In genomic region chr5:177472460-177473441, GRCh38 we compare ENCODE assay signal across 8 cellular contexts. TPM values are rescaled to one million over a fixed set of nuclear protein-coding genes. Genes with fewer than 3 reads are reported as not detected.
A peak's percentile ranks its signal among the peaks of the same experiment; 100 is the strongest.
DNase-seq lines count a peak whose midpoint lies in the region; TF ChIP-seq lines count a peak whose summit lies in the region.

No MANE protein-coding gene starts in this region.

- H3K27ac ChIP-seq in HEK293 (ENCODE audit: extremely low read depth, low read depth, low read length) (peak overlapping the region; percentile 82; the same call in 1 of the 2 replicates), ascending aorta (peak overlapping the region; percentile 91)

- H3K27me3 Mint-ChIP-seq in immature natural killer cell (ENCODE audit: low read depth in 3 of 3): peaks cover 2 to 6% (median 5%) of the 10 kb centered on the region in 3 donors

- POLR2A ChIA-PET in HEK293 (lab: Yijun Ruan, JAX): interaction anchor here (0.7 to 7.3 kb wide), 11 partner anchors 9 to 94 kb away, joined by 3 to 102 read pairs (median 4); partner anchors contain the start of genes DDX41, DOK3 and PDLIM7

- H3K4me1 ChIP-seq in HEK293 (ENCODE audit: control insufficient read depth, insufficient read depth, low read length) (peaks cover 4% of the 10 kb centered on the region), ascending aorta (peaks cover 26 to 71% of the 10 kb centered on the region in 2 donors)

- no peaks in the 10 kb centered on the region for H3K27me3 ChIP-seq in ascending aorta

- TF ChIP-seq CTCF in HEK293 (tag by site-specific recombination; IDR thresholded peaks at IDR 0.05) (peak; percentile 51; the same call in 1 of the 2 replicates), ascending aorta (IDR thresholded peaks at IDR 0.05) (no peak)

- H3K4me3 ChIP-seq in HEK293 (ENCODE audit: low read depth, low read length): peak overlapping the region; percentile 85
- H3K4me3 ChIP-seq in ascending aorta: peak overlapping the region; percentile 91 to 94

- DNase-seq in Daoy (ENCODE audit: low read depth) (peak; percentile 66), RPMI8226 (peak; percentile 48), ascending aorta (ENCODE audit: low spot score in 2 of 2) (no peak), immature natural killer cell (peak; percentile 47 to 65 (median 49)), mesenteric fat pad (ENCODE audit: low spot score) (no peak), superior temporal gyrus (ENCODE audit: extremely low spot score) (no peak)
- peak; percentile 45 for DNase-seq in stimulated activated CD8-positive, alpha-beta memory T cell treated with anti-CD3 and anti-CD28 coated beads, Interleukin-12 subunit alpha, Interleukin-12 subunit beta, amount 100 ng/mL, for 24 hours (ENCODE audit: extremely low read depth)

- H3K9me3 Mint-ChIP-seq in immature natural killer cell: no peaks in the 10 kb centered on the region

- intact Hi-C loops in ascending aorta (cut with DNase I): loop anchor here (1.0 kb wide), 1 partner anchor 15 kb away; no protein-coding TSS in a partner anchor

- peaks cover 0 to 35% of the 10 kb centered on the region in 2 experiments; a peak in 1 of 3 replicates for H3K36me3 ChIP-seq in HEK293 (ENCODE audit: control insufficient read depth in 2 of 2, insufficient read depth in 1 of 2, low read length in 2 of 2)
- peaks cover 5 to 6% of the 10 kb centered on the region in 2 donors for H3K36me3 ChIP-seq in ascending aorta

- H3K9me3 ChIP-seq in HEK293 (ENCODE audit: control insufficient read depth, insufficient read depth, low read depth, low read length) (no peaks in the 10 kb centered on the region), ascending aorta (no peaks in the 10 kb centered on the region)

- CTCF ChIA-PET in HEK293 (lab: Yijun Ruan, JAX): interaction anchor here (0.8 to 3.1 kb wide), 6 partner anchors 16 to 163 kb away, joined by 3 to 14 read pairs (median 6); no protein-coding TSS in a partner anchor

- peak overlapping the region; percentile 63 to 75 (median 70) for H3K4me3 Mint-ChIP-seq in immature natural killer cell

- H3K4me1 Mint-ChIP-seq in immature natural killer cell: peaks cover 18 to 38% of the 10 kb centered on the region in 2 donors

- H3K27ac Mint-ChIP-seq in immature natural killer cell: peak overlapping the region in 1 of 6 donors; percentile 53

- no peaks in the 10 kb centered on the region for H3K36me3 Mint-ChIP-seq in immature natural killer cell

TF ChIP-seq in HEK293, 187 proteins besides CTCF, POLR2A, EP300 and RAD21 (continues in another document):
- TF ChIP-seq ZSCAN5A (tag by site-specific recombination; IDR thresholded peaks at IDR 0.05): no peak
- no peak for TF ChIP-seq ZBTB21 (tag by site-specific recombination; IDR thresholded peaks at IDR 0.05)
- TF ChIP-seq MEIS1 (CRISPR knock-in tag; IDR thresholded peaks at IDR 0.05; ENCODE audit: borderline replicate concordance): no peak
- TF ChIP-seq ZNF626 (tag by site-specific recombination; IDR thresholded peaks at IDR 0.05): no peak
- no peak for TF ChIP-seq ZNF133 (tag by site-specific recombination; IDR thresholded peaks at IDR 0.05)
- no peak for TF ChIP-seq ZNF747 (tag by site-specific recombination; IDR thresholded peaks at IDR 0.05)
- TF ChIP-seq ZNF544 (tag by site-specific recombination; IDR thresholded peaks at IDR 0.05): no peak
- no peak for TF ChIP-seq ZNF654 (tag by site-specific recombination; IDR thresholded peaks at IDR 0.05; ENCODE audit: low read depth)
- no peak for TF ChIP-seq ZSCAN16 (tag by site-specific recombination; IDR thresholded peaks at IDR 0.05)
- TF ChIP-seq ZNF791 (tag by site-specific recombination; IDR thresholded peaks at IDR 0.05): no peak
- TF ChIP-seq ZNF324 (tag by site-specific recombination; IDR thresholded peaks at IDR 0.05): 0 out of 2 replicates have a peak, but pooled peaks have one; percentile 26
- no peak for TF ChIP-seq GLI4 (tag by site-specific recombination; IDR thresholded peaks at IDR 0.05)
- no peak for TF ChIP-seq ZNF302 (tag by site-specific recombination; IDR thresholded peaks at IDR 0.05; ENCODE audit: low read depth)
- TF ChIP-seq ZFP41 (tag by site-specific recombination; IDR thresholded peaks at IDR 0.05; ENCODE audit: borderline replicate concordance): no peak
- no peak for TF ChIP-seq SCRT1 (tag by site-specific recombination; IDR thresholded peaks at IDR 0.05; ENCODE audit: borderline replicate concordance)
- no peak for TF ChIP-seq ZNF155 (tag by site-specific recombination; IDR thresholded peaks at IDR 0.05)
- no peak for TF ChIP-seq MYNN (tag by site-specific recombination; IDR thresholded peaks at IDR 0.05; ENCODE audit: borderline replicate concordance)
- TF ChIP-seq ZNF274 (IDR thresholded peaks at IDR 0.05; ENCODE audit: low read length): no peak
- no peak for TF ChIP-seq ZNF274 (tag by site-specific recombination; IDR thresholded peaks at IDR 0.05; ENCODE audit: borderline replicate concordance)
- TF ChIP-seq ZNF529 (tag by site-specific recombination; IDR thresholded peaks at IDR 0.05; ENCODE audit: insufficient replicate concordance): no peak
- no peak for TF ChIP-seq ZNF610 (tag by site-specific recombination; IDR thresholded peaks at IDR 0.05; ENCODE audit: borderline replicate concordance)
- no peak for TF ChIP-seq TSHZ1 (tag by site-specific recombination; IDR thresholded peaks at IDR 0.05; ENCODE audit: borderline replicate concordance)
- no peak for TF ChIP-seq ZNF473 (tag by site-specific recombination; IDR thresholded peaks at IDR 0.05)
- no peak for TF ChIP-seq ZNF138 (tag by site-specific recombination; IDR thresholded peaks at IDR 0.05; ENCODE audit: borderline replicate concordance)
- TF ChIP-seq ZSCAN23 (tag by site-specific recombination; IDR thresholded peaks at IDR 0.05): no peak
- peak; percentile 21; the same call in 1 of the 2 replicates for TF ChIP-seq ZNF843 (tag by site-specific recombination; IDR thresholded peaks at IDR 0.05)
- no peak for TF ChIP-seq HOXA7 (CRISPR knock-in tag; IDR thresholded peaks at IDR 0.05; ENCODE audit: borderline replicate concordance)

RNA-seq across cellular contexts. Expression of gene DBN1, which starts 0.7 kb away (rescaled TPM):
- total RNA-seq in Daoy (2014; rRNA removed; shearing (Covaris generic)): 166 and 187 TPM in 2 replicates
- 151 TPM for total RNA-seq in ascending aorta
- 1 to 10 TPM in 2 of 3 donors, under 1 TPM in 1; 0.93 to 4.2 (median 2.8) TPM for polyA plus RNA-seq in immature natural killer cell
- 44.3 TPM for total RNA-seq in mesenteric fat pad

RNA-seq across cellular contexts. Expression of gene PDLIM7, which starts 24.7 kb away (rescaled TPM):
- 197 and 234 TPM in 2 replicates for total RNA-seq in Daoy (2014; rRNA removed; shearing (Covaris generic))
- 1,082 TPM for total RNA-seq in ascending aorta
- polyA plus RNA-seq in immature natural killer cell: 1 to 10 TPM; 1.1 to 3.3 (median 2.3) TPM
- 58.8 TPM for total RNA-seq in mesenteric fat pad

RNA-seq across cellular contexts. Expression of gene PRR7, which starts 26.1 kb away (rescaled TPM):
- 15.7 and 21.4 TPM in 2 replicates for total RNA-seq in Daoy (2014; rRNA removed; shearing (Covaris generic))
- total RNA-seq in ascending aorta (18.1 TPM), mesenteric fat pad (1.00 TPM)
- polyA plus RNA-seq in immature natural killer cell: 10 to 100 TPM in 2 of 3 donors, 1 to 10 TPM in 1; 9.6 to 25.4 (median 17.5) TPM

RNA-seq across cellular contexts. Expression of gene DOK3, which starts 36.9 kb away (rescaled TPM):
- total RNA-seq in Daoy (2014; rRNA removed; shearing (Covaris generic)): 3.7 and 3.9 TPM in 2 replicates
- 0.32 TPM for total RNA-seq in ascending aorta
- polyA plus RNA-seq in immature natural killer cell: 1 to 10 TPM in 1 of 3 donors, under 1 TPM in 1, not detected in 1; 0.48 to 1.3 TPM
- total RNA-seq in mesenteric fat pad: 22.6 TPM

RNA-seq across cellular contexts. Expression of gene DDX41, which starts 44.0 kb away (rescaled TPM):
- total RNA-seq in Daoy (2014; rRNA removed; shearing (Covaris generic)): 68.7 and 91.5 TPM in 2 replicates
- total RNA-seq in ascending aorta: 117 TPM
- polyA plus RNA-seq in immature natural killer cell: 10 to 100 TPM; 20.0 to 62.6 (median 46.4) TPM
- total RNA-seq in mesenteric fat pad: 63.8 TPM

Comparison
In these comparisons a context has a peak if more than half of its experiments do, and no peak if none do; other contexts are left out.
1. DNase-seq: peak in Daoy (single experiment), RPMI8226 (single experiment), immature natural killer cell (3 of 3) and stimulated activated CD8-positive, alpha-beta memory T cell treated with anti-CD3 and anti-CD28 coated beads, Interleukin-12 subunit alpha, Interleukin-12 subunit beta, amount 100 ng/mL, for 24 hours (single experiment); none in ascending aorta (0 of 2), mesenteric fat pad (single experiment) and superior temporal gyrus (single experiment).